In genomic region chr7:40234666-40235065, GRCh38 we compare ENCODE assay signal across 16 cellular contexts.
A peak's percentile ranks its signal among the peaks of the same experiment; 100 is the strongest.
DNase-seq lines count a peak whose midpoint lies in the region; ATAC-seq and TF ChIP-seq lines count a peak whose summit lies in the region.
"Had no signal": no experiment of that assay in that cellular context is flagged by ENCODE, and none has a peak within 500 bp of the region (broad histone marks: within the 10 kb centered on the region; RNA-seq: fewer than 3 reads in every experiment).

No MANE protein-coding gene starts in this region.

- H3F3A ChIP-seq in MM.1S (ENCODE audit: insufficient read depth, low read length), result peaks cover 13% of the 10 kb centered on the region

- H3K79me2 ChIP-seq in MM.1S (ENCODE audit: low read length), result no peaks in the 10 kb centered on the region

- H3K4me2 ChIP-seq in MM.1S (ENCODE audit: low read depth, low read length), result peak overlapping the region; percentile 36

- H3K27ac ChIP-seq in MM.1S (ENCODE audit: low read length) (peak overlapping the region; percentile 46; the same call in 1 of the 2 replicates), VCaP (peak overlapping the region; percentile 44)
- H3K27ac ChIP-seq: GM23248 had no signal

- no peak for TF ChIP-seq CTCF in MM.1S (IDR thresholded peaks at IDR 0.05; ENCODE audit: low read length)
- no peak for TF ChIP-seq CTCF in VCaP (conservative IDR thresholded peaks at IDR 0.05)

- no peaks in the 10 kb centered on the region for H3K9me2 ChIP-seq in MM.1S (replicated peaks; ENCODE audit: insufficient read depth, low read length)

- H3K9ac ChIP-seq in MM.1S (ENCODE audit: low read length) (no peak overlapping the region), mucosa of stomach (ENCODE audit: low read length) (no peak overlapping the region)
- H3K9ac ChIP-seq: GM23248 had no signal

- H3K27me3 ChIP-seq in MM.1S (replicated peaks; ENCODE audit: insufficient read depth, low read length) (no peaks in the 10 kb centered on the region), mucosa of stomach (ENCODE audit: control insufficient read depth, insufficient read depth, low read length) (no peaks in the 10 kb centered on the region)
- H3K27me3 ChIP-seq: BE2C had no signal

- H3K4me3 ChIP-seq in MM.1S (ENCODE audit: low read length) (no peak overlapping the region), mucosa of stomach (ENCODE audit: low read length) (peak overlapping the region; percentile 4)
- H3K4me3 ChIP-seq: GM23248, HAP-1 had no signal

- ATAC-seq in HG02623 (IDR thresholded peaks at IDR 0.05; ENCODE audit: unreplicated experiment), result no peak
- ATAC-seq in HG03175 (IDR thresholded peaks at IDR 0.05; ENCODE audit: unreplicated experiment), result no peak
- no peak for ATAC-seq in HG02759 (IDR thresholded peaks at IDR 0.05; ENCODE audit: unreplicated experiment)
- ATAC-seq: HepG2 had no signal

- no peaks in the 10 kb centered on the region for H4K20me1 ChIP-seq in MM.1S (ENCODE audit: insufficient read depth, low read length)

- H3K36me3 ChIP-seq in MM.1S (replicated peaks; ENCODE audit: insufficient read depth, low read length) (no peaks in the 10 kb centered on the region), mucosa of stomach (ENCODE audit: control insufficient read depth, insufficient read depth, low read length) (no peaks in the 10 kb centered on the region)
- H3K36me3 ChIP-seq: BE2C, HAP-1 had no signal

- H3K4me1 ChIP-seq in MM.1S (ENCODE audit: low read length) (peaks cover 14% of the 10 kb centered on the region), mucosa of stomach (ENCODE audit: control insufficient read depth, insufficient read depth, low read length) (peaks cover 10% of the 10 kb centered on the region)
- H3K4me1 ChIP-seq: BE2C had no signal

- H3K9me3 ChIP-seq in MM.1S (replicated peaks; ENCODE audit: insufficient read depth, low read length) (no peaks in the 10 kb centered on the region), mucosa of stomach (ENCODE audit: control insufficient read depth, low read length) (no peaks in the 10 kb centered on the region)
- H3K9me3 ChIP-seq: BE2C, HAP-1 had no signal

- DNase-seq in MM.1S (no peak), iPS-NIHi11 (ENCODE audit: low spot score) (no peak)
- DNase-seq: ACHN; BE2C; C1 segment of cervical spinal cord; CD8-positive, alpha-beta memory T cell; COR-L47; GDM1; GM23248 had no signal

- peak overlapping the region; percentile 40; the same call in 1 of the 2 replicates for H2AFZ ChIP-seq in MM.1S (ENCODE audit: low read length)
- H2AFZ ChIP-seq: GM23248 had no signal
